19 cellular contexts compared by ENCODE assay signal in genomic region chr7:53325061-53325460, GRCh38.
"Had no signal": no experiment of that assay in that cellular context is flagged by ENCODE, and none has a peak within 500 bp of the region (broad histone marks: within the 10 kb centered on the region; RNA-seq: fewer than 3 reads in every experiment).

No MANE protein-coding gene starts in this region.

- H3K9me3 ChIP-seq: testis had no signal

- H3K36me3 ChIP-seq: spleen had no signal

- H3K4me1 ChIP-seq: spleen, testis had no signal

- H3K27me3 Mint-ChIP-seq: activated naive CD4-positive, alpha-beta T cell treated with anti-CD3 and anti-CD28 coated beads, Interleukin-2, amount 10 ng/mL, durations not matched to agents 7 days and 5 days; central memory CD8-positive, alpha-beta T cell; naive thymus-derived CD4-positive, alpha-beta T cell; type B pancreatic cell had no signal

- H3K4me3 ChIP-seq: spleen, testis had no signal

- H3K4me1 Mint-ChIP-seq: activated naive CD4-positive, alpha-beta T cell treated with anti-CD3 and anti-CD28 coated beads, Interleukin-2, amount 10 ng/mL, durations not matched to agents 7 days and 5 days; central memory CD8-positive, alpha-beta T cell; naive thymus-derived CD4-positive, alpha-beta T cell had no signal

- H3K27ac ChIP-seq: epithelial cell of prostate, spleen, testis had no signal

- H3K36me3 Mint-ChIP-seq: activated naive CD4-positive, alpha-beta T cell treated with anti-CD3 and anti-CD28 coated beads, Interleukin-2, amount 10 ng/mL, durations not matched to agents 7 days and 5 days; naive thymus-derived CD4-positive, alpha-beta T cell; type B pancreatic cell had no signal

- H3K9me3 Mint-ChIP-seq: type B pancreatic cell had no signal

- DNase-seq: activated CD4-positive, alpha-beta T cell treated with anti-CD3 and anti-CD28 coated beads, Interleukin-2, amount 50 U/mL, for 4 hours; activated CD8-positive, alpha-beta memory T cell treated with anti-CD3 and anti-CD28 coated beads for 24 hours; activated CD8-positive, alpha-beta memory T cell treated with anti-CD3 and anti-CD28 coated beads, Interleukin-2, amount 50 U/mL, for 4 hours; activated naive CD4-positive, alpha-beta T cell treated with anti-CD3 and anti-CD28 coated beads, Interleukin-2, amount 10 ng/mL, durations not matched to agents 7 days and 5 days; activated T-cell treated with anti-CD3 and anti-CD28 coated beads, Interleukin-2, amount 50 U/mL, for 4 hours; anterior cingulate cortex; left colon; naive thymus-derived CD4-positive, alpha-beta T cell; posterior cingulate gyrus; spleen; stimulated activated CD4-positive, alpha-beta T cell treated with anti-CD3 and anti-CD28 coated beads, Interleukin-4, amount 100 ng/mL, for 1 hour; stimulated activated naive CD4-positive, alpha-beta T cell; T1000; testis had no signal

- H3K27me3 ChIP-seq: spleen, testis had no signal

- H3K4me3 Mint-ChIP-seq: activated naive CD4-positive, alpha-beta T cell treated with anti-CD3 and anti-CD28 coated beads, Interleukin-2, amount 10 ng/mL, durations not matched to agents 7 days and 5 days; activated T-cell treated with anti-CD3 and anti-CD28 coated beads, Interleukin-2, amount 50 U/mL, for 4 hours; central memory CD8-positive, alpha-beta T cell; naive thymus-derived CD4-positive, alpha-beta T cell; neural crest cell; type B pancreatic cell; WTC11 had no signal

- H3K27ac Mint-ChIP-seq: activated naive CD4-positive, alpha-beta T cell treated with anti-CD3 and anti-CD28 coated beads, Interleukin-2, amount 10 ng/mL, durations not matched to agents 7 days and 5 days; naive thymus-derived CD4-positive, alpha-beta T cell; type B pancreatic cell had no signal

- ATAC-seq: activated T-cell treated with anti-CD3 and anti-CD28 coated beads, Interleukin-2, amount 50 U/mL, for 4 hours; left colon; naive thymus-derived CD4-positive, alpha-beta T cell; WTC11 had no signal
